In the genomic region with DNA sequence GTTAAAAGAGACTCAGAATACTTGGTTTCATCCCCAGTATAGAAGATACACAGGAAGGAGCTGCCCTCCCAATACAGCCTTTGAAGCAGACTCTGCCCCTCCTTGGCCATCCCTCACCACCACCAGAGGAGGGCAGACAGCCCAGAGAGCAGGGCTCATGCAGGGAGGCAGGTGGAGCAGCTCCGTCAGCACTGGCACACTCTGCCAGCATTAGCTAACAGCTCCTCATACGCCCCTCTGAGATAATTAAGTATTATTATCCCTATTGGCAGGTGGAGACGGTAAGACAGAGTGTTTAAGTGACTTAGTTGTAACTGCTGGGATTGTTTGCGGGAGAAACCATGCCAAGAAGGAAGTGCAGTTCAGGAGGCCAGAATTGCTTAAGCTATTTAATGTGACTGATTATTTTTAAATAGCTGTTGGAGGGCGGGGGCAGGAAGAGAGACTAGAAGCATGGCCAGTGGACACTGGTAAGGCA, we compare ENCODE assay signal across 13 cellular contexts.
DNase-seq lines count a peak whose midpoint lies in the region; ATAC-seq lines count a peak whose summit lies in the region.
"Had no signal": no experiment of that assay in that cellular context is flagged by ENCODE, and none has a peak within 500 bp of the region (broad histone marks: within the 10 kb centered on the region; RNA-seq: fewer than 3 reads in every experiment).

No MANE protein-coding gene starts in this region.

- peak; percentile 95 for ATAC-seq in left lobe of liver
- no peak for ATAC-seq in activated CD4-positive, CD25-positive, alpha-beta regulatory T cell treated with anti-CD3 and anti-CD28 coated beads, Interleukin-2, amount 50 U/mL, for 24 hours
- ATAC-seq in GM18519 (IDR thresholded peaks at IDR 0.05; ENCODE audit: low FRiP score, unreplicated experiment), result no peak
- ATAC-seq: activated T-cell treated with anti-CD3 and anti-CD28 coated beads, Interleukin-2, amount 50 U/mL, for 72 hours had no signal

- DNase-seq in COR-L47 (lab: John Stamatoyannopoulos, UW) (peak; percentile 99), NCI-H1436 treated with DMSO at 0.1 percent for 48 hours (lab: John Stamatoyannopoulos, UW) (peak; percentile 99), NOMO-1 (lab: John Stamatoyannopoulos, UW; ENCODE audit: unreplicated experiment in 2 of 2) (peak; percentile 75 to 77), left lobe of liver (ENCODE audit: low spot score) (no peak), NAMALWA (ENCODE audit: low spot score) (no peak), EL (no peak)
- DNase-seq: activated T-cell treated with anti-CD3 and anti-CD28 coated beads, Interleukin-2, amount 50 U/mL, for 72 hours; AML-193; central memory CD4-positive, alpha-beta T cell; hippocampal formation; IMR-90 had no signal

Comparison
In these comparisons a context has a peak if more than half of its experiments do, and no peak if none do; other contexts are left out.
1. DNase-seq: peak in COR-L47 (single experiment), NCI-H1436 treated with DMSO at 0.1 percent for 48 hours (single experiment) and NOMO-1 (2 of 2); none in left lobe of liver (single experiment), NAMALWA (single experiment) and EL (single experiment).